24 cellular contexts compared by ENCODE assay signal in genomic region chr1:18874600-18874999, GRCh38. TPM values are rescaled to one million over a fixed set of nuclear protein-coding genes. Genes with fewer than 3 reads are reported as not detected.
DNase-seq lines count a peak whose midpoint lies in the region; ATAC-seq, FAIRE-seq and TF ChIP-seq lines count a peak whose summit lies in the region.
"Had no signal": no experiment of that assay in that cellular context is flagged by ENCODE, and none has a peak within 500 bp of the region (broad histone marks: within the 10 kb centered on the region; RNA-seq: fewer than 3 reads in every experiment).

No MANE protein-coding gene starts in this region.

- intact Hi-C loops in Right ventricle myocardium superior (cut with DNase I) (no loop called here), mucosa of descending colon (cut with DNase I, micrococcal nuclease) (no loop called here), gastrocnemius medialis (cut with DNase I; ENCODE audit: low total_unique reads) (loop anchor here (2.0 kb wide), 1 partner anchor 278 kb away; no protein-coding TSS in a partner anchor)

- TF ChIP-seq CTCF in right atrium auricular region (IDR thresholded peaks at IDR 0.05) = no peak
- TF ChIP-seq CTCF in mucosa of descending colon (IDR thresholded peaks at IDR 0.05) = no peak
- TF ChIP-seq CTCF in gastrocnemius medialis (IDR thresholded peaks at IDR 0.05 in 4 of 5, conservative IDR thresholded peaks at IDR 0.05 in 1 of 5) = no peak

- in situ Hi-C loops in gastrocnemius medialis (cut with MboI; ENCODE audit: low sequenced_read_pairs in 4 of 4) = no loop called here

- H3K4me2 ChIP-seq in mesendoderm (ENCODE audit: low read length) = no peak overlapping the region
- H3K4me2 ChIP-seq: PC-9 had no signal

- no peak overlapping the region for H3K18ac ChIP-seq in mesendoderm (ENCODE audit: low read length)

- H3K27ac ChIP-seq in right atrium auricular region (no peak overlapping the region), gastrocnemius medialis (no peak overlapping the region), mesendoderm (ENCODE audit: low read depth, low read length) (no peak overlapping the region)
- H3K27ac ChIP-seq: 22Rv1, HL-60, PC-9 had no signal

- no peak for FAIRE-seq in HTR-8/SVneo (lab: Jason Lieb, UNC)

- H3K9me3 ChIP-seq in right atrium auricular region (no peaks in the 10 kb centered on the region), MG63 (no peaks in the 10 kb centered on the region), mucosa of descending colon (no peaks in the 10 kb centered on the region), gastrocnemius medialis (no peaks in the 10 kb centered on the region)
- H3K9me3 ChIP-seq: BE2C, HAP-1 had no signal

- no CpG with 5 or more reads among the region's 8 CpGs for WGBS in mesendoderm (ENCODE audit: extremely low coverage, insufficient coverage, low lambda C conversion rate)

- no peak overlapping the region for H4K5ac ChIP-seq in mesendoderm (ENCODE audit: low read length)

- no peak overlapping the region for H3K23ac ChIP-seq in mesendoderm (ENCODE audit: low read length)

- no peak overlapping the region for H3K4me3 ChIP-seq in right atrium auricular region
- no peak overlapping the region for H3K4me3 ChIP-seq in MG63
- H3K4me3 ChIP-seq in mucosa of descending colon = no peak overlapping the region
- H3K4me3 ChIP-seq in gastrocnemius medialis = no peak overlapping the region
- H3K4me3 ChIP-seq in mesendoderm (ENCODE audit: low read length) = no peak overlapping the region
- H3K4me3 ChIP-seq: HAP-1, K562, PC-9 had no signal

- peak; percentile 60 for DNase-seq in Right ventricle myocardium superior
- no peak for DNase-seq in right atrium auricular region (ENCODE audit: low spot score)
- peak; percentile 21 for DNase-seq in MG63
- peak in 2 of 3 donors; percentile 64 to 66 for DNase-seq in mucosa of descending colon
- DNase-seq in gastrocnemius medialis = peak; percentile 28 to 37
- DNase-seq in activated CD4-positive, alpha-beta T cell treated with anti-CD3 and anti-CD28 coated beads, Interleukin-2, amount 50 U/mL, for 48 hours = no peak
- DNase-seq in HTR-8/SVneo (ENCODE audit: insufficient read length, low spot score) = no peak
- no peak for DNase-seq in mesendoderm
- DNase-seq: GF-D8, GOT3, NCI-H1436 treated with DMSO at 0.1 percent for 48 hours had no signal

- no peaks in the 10 kb centered on the region for H3K79me1 ChIP-seq in mesendoderm (ENCODE audit: low read length)

- no peaks in the 10 kb centered on the region for H3K36me3 ChIP-seq in right atrium auricular region
- no peaks in the 10 kb centered on the region for H3K36me3 ChIP-seq in MG63
- H3K36me3 ChIP-seq in mucosa of descending colon (ENCODE audit: low read depth) = no peaks in the 10 kb centered on the region
- H3K36me3 ChIP-seq in gastrocnemius medialis = peaks cover 0 to 8% of the 10 kb centered on the region in 2 donors
- no peaks in the 10 kb centered on the region for H3K36me3 ChIP-seq in mesendoderm (ENCODE audit: control insufficient read depth, insufficient read depth, low read length)
- H3K36me3 ChIP-seq: BE2C, HAP-1 had no signal

- peak; percentile 25 for ATAC-seq in Right ventricle myocardium superior (ENCODE audit: poor library complexity)
- ATAC-seq in mucosa of descending colon = peak; percentile 83
- ATAC-seq in gastrocnemius medialis = peak in 1 of 2 donors; percentile 69

- no peak for TF ChIP-seq POLR2A in gastrocnemius medialis (IDR thresholded peaks at IDR 0.05)

- H4K8ac ChIP-seq in mesendoderm (ENCODE audit: low read depth, low read length) = no peak overlapping the region

- H3K27me3 ChIP-seq in right atrium auricular region (no peaks in the 10 kb centered on the region), MG63 (no peaks in the 10 kb centered on the region), gastrocnemius medialis (no peaks in the 10 kb centered on the region), mesendoderm (ENCODE audit: insufficient read depth, low read length, poor library complexity) (no peaks in the 10 kb centered on the region)
- H3K27me3 ChIP-seq: BE2C had no signal

- H2BK120ac ChIP-seq in mesendoderm (ENCODE audit: low read depth, low read length) = no peak overlapping the region

- no peaks in the 10 kb centered on the region for H3K79me2 ChIP-seq in mesendoderm (ENCODE audit: control insufficient read depth, insufficient read depth, low read length)

- no peak overlapping the region for H3K4ac ChIP-seq in mesendoderm (ENCODE audit: low read depth, low read length)

- no peak overlapping the region for H3K56ac ChIP-seq in mesendoderm (ENCODE audit: low read length)

- H3K9ac ChIP-seq in mesendoderm (ENCODE audit: low read length) = no peak overlapping the region

- H2BK5ac ChIP-seq in mesendoderm (ENCODE audit: low read length) = no peak overlapping the region

- H3K4me1 ChIP-seq in right atrium auricular region = no peaks in the 10 kb centered on the region
- peaks cover 4% of the 10 kb centered on the region for H3K4me1 ChIP-seq in mucosa of descending colon (ENCODE audit: low read depth)
- H3K4me1 ChIP-seq in gastrocnemius medialis = peaks cover 0 to 4% of the 10 kb centered on the region in 2 donors
- H3K4me1 ChIP-seq in mesendoderm (ENCODE audit: control insufficient read depth, low read depth, low read length) = no peaks in the 10 kb centered on the region
- H3K4me1 ChIP-seq: BE2C had no signal

- H2AK5ac ChIP-seq in mesendoderm (ENCODE audit: low read length) = no peak overlapping the region

- no peak overlapping the region for H2BK15ac ChIP-seq in mesendoderm (replicated peaks; ENCODE audit: low read depth)

RNA-seq across cellular contexts. Expression of gene TAS1R2, which starts 15.1 kb away (rescaled TPM):
- total RNA-seq in Right ventricle myocardium superior (not detected), right atrium auricular region (not detected), mucosa of descending colon (not detected), gastrocnemius medialis (not detected)
- not detected in 2 replicates for total RNA-seq in MG63 (2014; rRNA removed; shearing (Covaris generic); ENCODE audit: low replicate concordance)
- polyA plus RNA-seq in mesendoderm (2013, experiment 1 of 2) = not detected
- polyA plus RNA-seq in mesendoderm (2013, experiment 2 of 2) = not detected
- total RNA-seq: Calu3, HFFc6, K562, M059J, NCI-H460, PC-9, Right ventricle myocardium inferior, RPMI7951, SK-MEL-5 had no signal
- polyA plus RNA-seq: K562 had no signal

RNA-seq across cellular contexts. Expression of gene ALDH4A1, which starts 27.8 kb away (rescaled TPM):
- total RNA-seq in Right ventricle myocardium superior = 29.3 TPM
- 10 to 100 TPM; 22.6 to 27.3 TPM for total RNA-seq in right atrium auricular region
- 5.3 and 23.6 TPM in 2 replicates for total RNA-seq in MG63 (2014; rRNA removed; shearing (Covaris generic); ENCODE audit: low replicate concordance)
- 1 to 10 TPM; 2.7 to 7.7 (median 5.6) TPM for total RNA-seq in mucosa of descending colon
- 10 to 100 TPM; 22.8 to 35.3 (median 31.4) TPM for total RNA-seq in gastrocnemius medialis
- polyA plus RNA-seq in mesendoderm (2013, experiment 1 of 2) = 12.5 TPM
- polyA plus RNA-seq in mesendoderm (2013, experiment 2 of 2) = 11.6 TPM

Comparison
In these comparisons a context has a peak if more than half of its experiments do, and no peak if none do; other contexts are left out.
1. DNase-seq: peak in Right ventricle myocardium superior (single experiment), MG63 (single experiment), mucosa of descending colon (2 of 3) and gastrocnemius medialis (2 of 2); none in right atrium auricular region (single experiment), activated CD4-positive, alpha-beta T cell treated with anti-CD3 and anti-CD28 coated beads, Interleukin-2, amount 50 U/mL, for 48 hours (0 of 2), HTR-8/SVneo (single experiment) and mesendoderm (single experiment).